8 cellular contexts compared by ENCODE assay signal in the genomic region with DNA sequence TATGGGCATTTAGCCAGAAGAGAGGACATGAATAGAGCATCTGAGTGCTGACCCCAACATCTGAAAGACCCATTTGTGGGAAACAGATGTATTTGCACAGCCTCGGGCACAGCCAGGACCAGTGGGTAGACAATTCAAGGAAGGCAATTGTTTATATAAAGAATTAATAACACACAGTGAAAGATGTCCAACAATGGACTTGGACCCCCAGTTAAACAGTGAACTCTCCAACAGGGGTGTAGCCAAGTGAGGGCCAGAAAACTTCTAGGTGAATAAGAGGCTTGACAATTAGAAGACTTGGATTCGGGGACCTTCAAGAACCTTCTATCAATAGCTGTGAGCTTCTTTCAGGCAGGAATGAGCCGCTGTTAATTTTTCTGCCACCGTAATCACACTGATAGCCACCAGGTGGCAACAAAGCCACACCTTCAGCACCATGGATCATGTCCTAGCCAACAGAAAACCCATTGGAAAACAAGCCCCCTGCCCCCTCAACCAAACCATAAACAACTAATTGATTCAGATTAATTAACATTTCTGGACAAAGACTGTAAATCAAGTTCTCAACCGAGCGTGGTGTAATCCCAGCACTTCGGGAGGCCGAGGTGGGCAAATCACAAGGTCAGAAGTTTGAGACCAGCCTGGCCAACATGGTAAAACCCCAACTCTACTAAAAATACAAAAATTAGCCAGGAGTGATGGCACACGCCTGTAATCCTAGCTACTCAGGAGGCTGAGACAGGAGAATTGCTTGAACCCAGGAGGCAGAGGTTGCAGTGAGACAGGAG. TPM values are rescaled to one million over a fixed set of nuclear protein-coding genes. Genes with fewer than 3 reads are reported as not detected.
DNase-seq lines count a peak whose midpoint lies in the region; ATAC-seq and TF ChIP-seq lines count a peak whose summit lies in the region.

No MANE protein-coding gene starts in this region.

- H3K79me2 ChIP-seq in Loucy (ENCODE audit: insufficient read depth, low read length), result no peaks in the 10 kb centered on the region
- H3K79me2 ChIP-seq in hepatocyte, result no peaks in the 10 kb centered on the region

- H3K36me3 ChIP-seq in Loucy (ENCODE audit: insufficient read depth, low read length), result no peaks in the 10 kb centered on the region
- H3K36me3 ChIP-seq in hepatocyte (replicated peaks; ENCODE audit: insufficient read depth, low read depth), result no peaks in the 10 kb centered on the region

- no peak overlapping the region for H3K27ac ChIP-seq in hepatocyte

- H4K20me1 ChIP-seq in Loucy (ENCODE audit: insufficient read depth, low read length, poor library complexity, severe bottlenecking) (no peaks in the 10 kb centered on the region), hepatocyte (ENCODE audit: insufficient read depth, poor library complexity, severe bottlenecking) (no peaks in the 10 kb centered on the region)

- ATAC-seq in GM21786 (IDR thresholded peaks at IDR 0.05; ENCODE audit: unreplicated experiment) (no peak), GM21737 (IDR thresholded peaks at IDR 0.05; ENCODE audit: unreplicated experiment) (no peak)

- no peaks in the 10 kb centered on the region for H3K9me3 ChIP-seq in Loucy (ENCODE audit: insufficient read depth, low read depth, low read length)
- no peaks in the 10 kb centered on the region for H3K9me3 ChIP-seq in hepatocyte (ENCODE audit: low read depth)

- peak overlapping the region; percentile 92 for H2AFZ ChIP-seq in Loucy (ENCODE audit: low read length)
- H2AFZ ChIP-seq in hepatocyte, result no peak overlapping the region

- no peaks in the 10 kb centered on the region for H3K27me3 ChIP-seq in Loucy (ENCODE audit: insufficient read depth, low read length, poor library complexity, severe bottlenecking)
- H3K27me3 ChIP-seq in hepatocyte, result no peaks in the 10 kb centered on the region

- peak overlapping the region; percentile 66 for H3K4me2 ChIP-seq in Loucy (ENCODE audit: low read depth, low read length, poor library complexity, severe bottlenecking)
- no peak overlapping the region for H3K4me2 ChIP-seq in hepatocyte

- 24% methylated on average over 9 of the region's 9 CpGs for WGBS in hepatocyte (ENCODE audit: low lambda C conversion rate, missing lambda C conversion rate)

- in situ Hi-C loops in astrocyte of the spinal cord (cut with HindIII; ENCODE audit: low sequenced_read_pairs), result no loop called here

- H3K9me2 ChIP-seq in Loucy (replicated peaks; ENCODE audit: low read depth, low read length), result no peaks in the 10 kb centered on the region
- no peaks in the 10 kb centered on the region for H3K9me2 ChIP-seq in hepatocyte (replicated peaks; ENCODE audit: insufficient read depth)

- DNase-seq in GM04504 (ENCODE audit: low read depth) (peak; percentile 16), SW480 (ENCODE audit: low spot score) (peak; percentile 70), astrocyte of the spinal cord (ENCODE audit: low read depth, low spot score) (peak; percentile 17), hepatocyte (ENCODE audit: low spot score) (peak; percentile 68)
- peak; percentile 47 for DNase-seq in stimulated activated CD4-positive, alpha-beta T cell treated with anti-CD3 and anti-CD28 coated beads, Interleukin-15, amount 100 ng/mL, for 24 hours

- H3K9ac ChIP-seq in Loucy (ENCODE audit: low read depth, low read length, poor library complexity, severe bottlenecking), result peak overlapping the region; percentile 55

- H3F3A ChIP-seq in Loucy (ENCODE audit: low read depth), result no peaks in the 10 kb centered on the region

- H3K4me3 ChIP-seq in Loucy (ENCODE audit: low read length, poor library complexity, severe bottlenecking) (no peak overlapping the region), astrocyte of the spinal cord (ENCODE audit: low read depth, low read length) (no peak overlapping the region), hepatocyte (no peak overlapping the region)

- H3K4me1 ChIP-seq in Loucy (ENCODE audit: insufficient read depth, low read length, poor library complexity, severe bottlenecking), result peaks cover 45% of the 10 kb centered on the region
- H3K4me1 ChIP-seq in hepatocyte (ENCODE audit: insufficient read depth), result no peaks in the 10 kb centered on the region

- peak; percentile 89 for TF ChIP-seq CTCF in Loucy (conservative IDR thresholded peaks at IDR 0.05; ENCODE audit: low read length)
- peak; percentile 72 for TF ChIP-seq CTCF in astrocyte of the spinal cord (IDR thresholded peaks at IDR 0.05; ENCODE audit: low read depth, low read length)
- TF ChIP-seq CTCF in hepatocyte (IDR thresholded peaks at IDR 0.05; ENCODE audit: poor library complexity), result peak; percentile 65

RNA-seq across cellular contexts. Expression of a gene that starts 8.8 kb away (rescaled TPM):
- 83.6 and 90.7 TPM in 2 replicates for total RNA-seq in hepatocyte
- 31.0 and 38.0 TPM in 2 replicates for polyA plus RNA-seq in hepatocyte

RNA-seq across cellular contexts. Expression of a gene that starts 58.6 kb away (rescaled TPM):
- 6.2 and 7.9 TPM in 2 replicates for total RNA-seq in hepatocyte
- 7.5 and 14.6 TPM in 2 replicates for polyA plus RNA-seq in hepatocyte

Comparison
In these comparisons a context has a peak if more than half of its experiments do, and no peak if none do; other contexts are left out.
1. DNase-seq: peak in every context shown above with its lines; median percentile 70 in SW480; 68 in hepatocyte; 47 in stimulated activated CD4-positive, alpha-beta T cell treated with anti-CD3 and anti-CD28 coated beads, Interleukin-15, amount 100 ng/mL, for 24 hours; 17 in astrocyte of the spinal cord; 16 in GM04504.